Comparison of ENCODE assay signal across 27 cellular contexts in the genomic region with DNA sequence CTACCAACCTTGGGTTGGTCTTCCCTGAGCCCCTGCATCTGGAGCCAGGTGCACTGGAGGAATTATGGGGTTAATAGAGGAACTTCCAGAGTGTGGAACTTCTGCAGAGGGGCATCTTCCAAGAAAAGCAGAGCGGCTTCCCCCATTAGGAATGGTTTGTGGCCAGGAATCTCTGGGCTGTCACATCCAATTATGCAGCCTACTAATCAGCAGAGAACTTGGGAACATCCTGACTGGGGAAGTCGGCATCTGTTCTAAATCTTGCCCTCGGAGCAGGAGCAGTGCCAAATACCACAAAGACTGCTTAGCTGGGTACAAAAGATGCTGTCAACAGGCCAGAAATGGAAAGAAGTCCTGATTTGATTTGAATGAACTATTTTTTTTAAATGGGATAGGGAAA.
"Had no signal": no experiment of that assay in that cellular context is flagged by ENCODE, and none has a peak within 500 bp of the region (broad histone marks: within the 10 kb centered on the region; RNA-seq: fewer than 3 reads in every experiment).

No MANE protein-coding gene starts in this region.

- H3K36me3 ChIP-seq: lower lobe of right lung, pancreas, prostate gland, sigmoid colon, stomach, thyroid gland, transverse colon, upper lobe of left lung, vagina had no signal

- H3K9me3 ChIP-seq: lower lobe of right lung, pancreas, prostate gland, testis, thyroid gland, transverse colon, upper lobe of left lung, vagina had no signal

- H3K27ac ChIP-seq: lower lobe of right lung, pancreas, prostate gland, sigmoid colon, stomach, testis, thyroid gland, transverse colon, upper lobe of left lung, vagina had no signal

- H3K4me1 ChIP-seq: pancreas, prostate gland, testis, transverse colon, vagina had no signal

- H3K27me3 ChIP-seq: pancreas, sigmoid colon, testis, thyroid gland, transverse colon, upper lobe of left lung, vagina had no signal

- H3K4me2 ChIP-seq: smooth muscle cell had no signal

- H3K4me3 ChIP-seq: lower lobe of right lung, pancreas, prostate gland, sigmoid colon, smooth muscle cell, stomach, testis, thyroid gland, transverse colon, upper lobe of left lung, vagina had no signal

- DNase-seq: hippocampal formation; kidney glomerular epithelial cell; left cardiac atrium; lower lobe of right lung; mammary epithelial cell; mesenchymal stem cell; naive thymus-derived CD8-positive, alpha-beta T cell; nucleus accumbens; pancreas; posterior cingulate gyrus; retina; right cardiac atrium; sigmoid colon; stimulated activated CD4-positive, alpha-beta T cell treated with anti-CD3 and anti-CD28 coated beads, Interleukin-12 subunit alpha, Interleukin-12 subunit beta, amount 100 ng/mL, for 4 hours; stimulated activated CD4-positive, alpha-beta T cell treated with anti-CD3 and anti-CD28 coated beads, Interleukin-15, amount 100 ng/mL, for 24 hours; stimulated activated CD4-positive, alpha-beta T cell treated with anti-CD3 and anti-CD28 coated beads, Interleukin-2, amount 100 ng/mL, for 24 hours; stimulated activated CD4-positive, alpha-beta T cell treated with anti-CD3 and anti-CD28 coated beads, Interleukin-4, amount 100 ng/mL, for 1 hour; stimulated activated naive B cell treated with anti-CD40 and anti-IgM and Interleukin-4, amounts not matched to agents 10 μg/mL and 1 μg/mL and 100 μg/mL, for 72 hours; stimulated activated naive CD8-positive, alpha-beta T cell treated with anti-CD3 and anti-CD28 coated beads, Interleukin-15, Interleukin-2, amounts not matched to agents 100 U/mL and 50 U/mL, for 24 hours; stomach; testis; thyroid gland; transverse colon; upper lobe of left lung had no signal
